In the genomic region with DNA sequence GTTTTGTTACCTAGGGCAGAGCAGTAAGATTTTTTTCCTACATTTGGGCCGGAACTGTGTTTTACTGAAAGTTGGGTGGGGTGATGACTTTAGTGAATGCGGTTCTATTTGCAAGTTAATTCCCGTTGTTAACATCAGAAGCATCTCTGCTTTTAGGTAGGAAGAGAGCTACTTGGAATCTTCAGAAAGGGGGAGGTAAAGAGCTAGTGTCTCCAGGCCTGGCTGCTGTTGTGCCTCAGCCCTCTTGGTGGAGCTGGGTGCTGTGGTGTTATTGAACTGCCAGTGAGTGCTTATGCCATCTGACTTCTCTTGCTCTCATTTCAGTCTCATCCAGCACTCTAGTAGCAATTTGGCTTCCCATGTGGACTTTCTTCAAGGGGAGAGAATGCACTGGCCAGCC, we compare ENCODE assay signal across 1 cellular context.
TF ChIP-seq lines count a peak whose summit lies in the region.

No MANE protein-coding gene starts in this region.

TF ChIP-seq in endothelial cell of umbilical vein, 7 proteins besides CTCF, POLR2A, EP300 and RAD21:
- TF ChIP-seq EZH2 (IDR thresholded peaks at IDR 0.05; ENCODE audit: borderline replicate concordance, low read depth, low read length, severe bottlenecking) (no peak), FOS (IDR thresholded peaks at IDR 0.05; ENCODE audit: borderline replicate concordance, insufficient read depth, low read length) (no peak), POLR2AphosphoS5 (IDR thresholded peaks at IDR 0.05; ENCODE audit: insufficient read depth, low read depth, low read length) (no peak), MAX (IDR thresholded peaks at IDR 0.05; ENCODE audit: insufficient read depth, insufficient read length) (no peak), MYC (IDR thresholded peaks at IDR 0.05; ENCODE audit: low read depth, low read length) (no peak), GATA2 (IDR thresholded peaks at IDR 0.05; ENCODE audit: insufficient read depth, insufficient read length, low read depth, low read length) (no peak), JUN (IDR thresholded peaks at IDR 0.05; ENCODE audit: borderline replicate concordance, insufficient read depth, insufficient read length, low read depth) (no peak)
